11 cellular contexts compared by ENCODE assay signal in the genomic region with DNA sequence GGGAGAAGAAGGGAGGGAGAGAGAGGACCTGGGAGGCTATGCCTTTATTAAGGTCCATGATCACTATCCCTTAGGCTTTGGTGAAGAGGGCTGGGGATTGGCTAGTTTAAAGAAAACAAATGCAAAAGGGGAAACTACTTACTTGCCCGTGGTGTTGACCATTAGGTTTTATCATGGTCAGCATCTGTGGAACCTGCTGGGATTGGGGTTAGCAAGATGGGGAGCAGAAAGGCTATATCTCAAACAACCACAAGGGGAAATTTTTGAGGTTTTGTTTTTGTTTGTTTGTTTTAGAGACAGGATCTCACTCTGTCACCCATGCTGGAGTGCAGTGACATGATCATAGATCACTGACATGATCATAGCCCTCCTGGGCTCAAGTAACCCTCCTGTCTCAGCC. TPM values are rescaled to one million over a fixed set of nuclear protein-coding genes. Genes with fewer than 3 reads are reported as not detected.
DNase-seq lines count a peak whose midpoint lies in the region; ATAC-seq lines count a peak whose summit lies in the region.
"Had no signal": no experiment of that assay in that cellular context is flagged by ENCODE, and none has a peak within 500 bp of the region (broad histone marks: within the 10 kb centered on the region; RNA-seq: fewer than 3 reads in every experiment).

No MANE protein-coding gene starts in this region.

- H3K4me1 Mint-ChIP-seq in effector memory CD8-positive, alpha-beta T cell (ENCODE audit: low read depth in 2 of 2): peaks cover 0 to 2% of the 10 kb centered on the region in 2 donors
- H3K4me1 Mint-ChIP-seq in activated T-helper 2 cell treated with anti-CD3 and anti-CD28 coated beads, Interferon-gamma antibody, Interleukin-2, Interleukin-4, amounts not matched to agents 10 μg/mL and 5 μg/mL and 100 μg/mL, durations not matched to agents 14 hours and 24 hours and 36 hours (ENCODE audit: low read depth): peaks cover 14% of the 10 kb centered on the region

- peaks cover 50% of the 10 kb centered on the region for H3K4me1 ChIP-seq in ACC112 (ENCODE audit: control insufficient read depth, insufficient read depth, low read length, unreplicated experiment)

- peak; percentile 70 for ATAC-seq in GM19372 (IDR thresholded peaks at IDR 0.05; ENCODE audit: low read depth, unreplicated experiment)
- peak; percentile 86 for ATAC-seq in HG03354 (IDR thresholded peaks at IDR 0.05; ENCODE audit: poor library complexity, severe bottlenecking, unreplicated experiment)
- ATAC-seq in effector memory CD8-positive, alpha-beta T cell (replicated peaks): peak; percentile 52

- H3K27ac Mint-ChIP-seq in effector memory CD8-positive, alpha-beta T cell: no peak overlapping the region
- H3K27ac Mint-ChIP-seq in activated T-helper 2 cell treated with anti-CD3 and anti-CD28 coated beads, Interferon-gamma antibody, Interleukin-2, Interleukin-4, amounts not matched to agents 10 μg/mL and 5 μg/mL and 100 μg/mL, durations not matched to agents 14 hours and 24 hours and 36 hours: no peak overlapping the region
- H3K27ac Mint-ChIP-seq: activated naive CD8-positive, alpha-beta T cell had no signal

- no peaks in the 10 kb centered on the region for H3K9me3 Mint-ChIP-seq in effector memory CD8-positive, alpha-beta T cell
- H3K9me3 Mint-ChIP-seq in activated T-helper 2 cell treated with anti-CD3 and anti-CD28 coated beads, Interferon-gamma antibody, Interleukin-2, Interleukin-4, amounts not matched to agents 10 μg/mL and 5 μg/mL and 100 μg/mL, durations not matched to agents 14 hours and 24 hours and 36 hours: no peaks in the 10 kb centered on the region

- no peak for DNase-seq in effector memory CD8-positive, alpha-beta T cell
- no peak for DNase-seq in posterior cingulate gyrus
- no peak for DNase-seq in activated gamma-delta T cell treated with Interleukin-2 at 50 U/mL for 16 hours
- DNase-seq in activated gamma-delta T cell (lab: John Stamatoyannopoulos, UW): no peak
- DNase-seq in activated T-helper 2 cell treated with anti-CD3 and anti-CD28 coated beads, Interferon-gamma antibody, Interleukin-2, Interleukin-4, amounts not matched to agents 10 μg/mL and 5 μg/mL and 100 μg/mL, durations not matched to agents 14 hours and 24 hours and 36 hours (ENCODE audit: low spot score): no peak
- DNase-seq: activated CD4-positive, CD25-positive, alpha-beta regulatory T cell; NCI-H774 had no signal

- no peaks in the 10 kb centered on the region for H3K27me3 ChIP-seq in ACC112 (ENCODE audit: insufficient read depth, low read length)

- H3K36me3 ChIP-seq in ACC112 (ENCODE audit: insufficient read depth, low read length): no peaks in the 10 kb centered on the region

- H3K36me3 Mint-ChIP-seq in effector memory CD8-positive, alpha-beta T cell (ENCODE audit: insufficient read depth): peaks cover under 1% of the 10 kb centered on the region
- H3K36me3 Mint-ChIP-seq in activated T-helper 2 cell treated with anti-CD3 and anti-CD28 coated beads, Interferon-gamma antibody, Interleukin-2, Interleukin-4, amounts not matched to agents 10 μg/mL and 5 μg/mL and 100 μg/mL, durations not matched to agents 14 hours and 24 hours and 36 hours (ENCODE audit: low read depth): no peaks in the 10 kb centered on the region
- H3K36me3 Mint-ChIP-seq: activated naive CD8-positive, alpha-beta T cell had no signal

- intact Hi-C loops in posterior cingulate gyrus (cut with DNase I): no loop called here
- intact Hi-C loops in activated T-helper 2 cell treated with anti-CD3 and anti-CD28 coated beads, Interferon-gamma antibody, Interleukin-2, Interleukin-4, amounts not matched to agents 10 μg/mL and 5 μg/mL and 100 μg/mL, durations not matched to agents 14 hours and 24 hours and 36 hours (cut with micrococcal nuclease): no loop called here

- H3K4me3 Mint-ChIP-seq in effector memory CD8-positive, alpha-beta T cell: no peak overlapping the region
- H3K4me3 Mint-ChIP-seq in activated T-helper 2 cell treated with anti-CD3 and anti-CD28 coated beads, Interferon-gamma antibody, Interleukin-2, Interleukin-4, amounts not matched to agents 10 μg/mL and 5 μg/mL and 100 μg/mL, durations not matched to agents 14 hours and 24 hours and 36 hours (ENCODE audit: low read depth): no peak overlapping the region
- H3K4me3 Mint-ChIP-seq: activated naive CD8-positive, alpha-beta T cell had no signal

- H3K27ac ChIP-seq in ACC112 (ENCODE audit: low read depth, low read length): peak overlapping the region; percentile 71

- H3K4me3 ChIP-seq in ACC112 (ENCODE audit: low read depth, low read length): no peak overlapping the region

- no peak overlapping the region for H2AFZ ChIP-seq in ACC112 (ENCODE audit: low read length, unreplicated experiment)

- no peaks in the 10 kb centered on the region for H3K79me2 ChIP-seq in ACC112 (ENCODE audit: control insufficient read depth, insufficient read depth, low read length, unreplicated experiment)

- H3K27me3 Mint-ChIP-seq in effector memory CD8-positive, alpha-beta T cell: peaks cover 34 to 41% of the 10 kb centered on the region in 2 donors
- peaks cover 34% of the 10 kb centered on the region for H3K27me3 Mint-ChIP-seq in activated T-helper 2 cell treated with anti-CD3 and anti-CD28 coated beads, Interferon-gamma antibody, Interleukin-2, Interleukin-4, amounts not matched to agents 10 μg/mL and 5 μg/mL and 100 μg/mL, durations not matched to agents 14 hours and 24 hours and 36 hours (ENCODE audit: low read depth)

RNA-seq across cellular contexts. Expression of a gene that starts 9.0 kb away (rescaled TPM):
- 142 and 145 TPM in 2 replicates for total RNA-seq in activated T-helper 2 cell treated with anti-CD3 and anti-CD28 coated beads, Interferon-gamma antibody, Interleukin-2, Interleukin-4, amounts not matched to agents 10 μg/mL and 5 μg/mL and 100 μg/mL, durations not matched to agents 14 hours and 24 hours and 36 hours
